In the genomic region with DNA sequence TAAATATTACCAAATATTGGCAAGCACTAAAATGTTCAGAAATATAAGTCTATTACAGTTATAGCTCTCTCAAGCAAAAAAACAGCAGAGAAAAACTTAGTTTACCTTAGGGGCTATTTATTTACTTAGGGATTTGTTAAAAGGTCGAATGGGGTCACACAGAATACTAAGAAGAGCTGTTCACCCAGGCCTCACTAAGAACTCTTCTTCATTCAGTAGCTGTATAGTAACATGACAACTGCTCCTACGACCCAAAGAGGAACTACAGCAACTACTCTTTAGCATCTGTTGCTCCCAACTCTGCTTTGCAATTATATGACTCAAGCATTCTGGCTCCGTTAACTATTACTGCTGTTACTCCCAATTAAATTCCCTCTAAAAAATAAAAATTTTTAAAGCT, we compare ENCODE assay signal across 7 cellular contexts.
A peak's percentile ranks its signal among the peaks of the same experiment; 100 is the strongest.
DNase-seq lines count a peak whose midpoint lies in the region; ATAC-seq and TF ChIP-seq lines count a peak whose summit lies in the region.
"Not testable (repeated sequence)": the region's sequence is repeated elsewhere in the genome, so short reads cannot be mapped to it uniquely, and the experiment has no call there.

No MANE protein-coding gene starts in this region.

- not testable (repeated sequence) for H3K36me3 ChIP-seq in lung (ENCODE audit: control insufficient read depth in 2 of 2, insufficient read depth in 2 of 2, low read length in 2 of 2)

- not testable (repeated sequence) for H3K9me3 ChIP-seq in lung (ENCODE audit: control insufficient read depth in 2 of 2, insufficient read depth in 1 of 2, low read length in 1 of 2)

- not testable (repeated sequence) for ATAC-seq in lung (ENCODE audit: insufficient read depth, low FRiP score)

- not testable (repeated sequence) for H3K4me3 ChIP-seq in NB4 (ENCODE audit: low read depth, low read length); fibroblast of the aortic adventitia (ENCODE audit: low read depth, low read length); lung

- DNase-seq in HCEC 1CT (peak; percentile 0), NB4 (ENCODE audit: low read depth) (peak; percentile 44), amniotic epithelial cell (ENCODE audit: low read depth) (peak; percentile 3), dedifferentiated amniotic fluid mesenchymal stem cell (ENCODE audit: extremely low spot score) (peak; percentile 14), fibroblast of the aortic adventitia (ENCODE audit: low read depth) (peak; percentile 4), lung (ENCODE audit: low spot score) (peak; percentile 30), pons (ENCODE audit: low spot score) (peak; percentile 48)

- not testable (repeated sequence) for H3K27ac ChIP-seq in lung (ENCODE audit: low read depth in 1 of 2, low read length in 1 of 2)

- not testable (repeated sequence) for TF ChIP-seq CTCF in NB4 (IDR thresholded peaks at IDR 0.05; ENCODE audit: low read depth, low read length); fibroblast of the aortic adventitia (IDR thresholded peaks at IDR 0.05; ENCODE audit: insufficient read depth, low read length); lung (IDR thresholded peaks at IDR 0.05; ENCODE audit: control extremely low read depth, extremely low read depth)

- TF ChIP-seq POLR2A in NB4 (IDR thresholded peaks at IDR 0.05; ENCODE audit: extremely low read depth, insufficient read length): not testable (repeated sequence)

- WGBS in lung, 2 donors: 63 to 67% methylated on average over 2 of the region's 3 CpGs

- H3K27me3 ChIP-seq in lung (ENCODE audit: control insufficient read depth, insufficient read depth): not testable (repeated sequence)

- not testable (repeated sequence) for H3K4me1 ChIP-seq in lung (ENCODE audit: control insufficient read depth in 2 of 2, insufficient read depth in 2 of 2, low read length in 2 of 2)
